ENCODE assay signal across 16 cellular contexts in the genomic region with DNA sequence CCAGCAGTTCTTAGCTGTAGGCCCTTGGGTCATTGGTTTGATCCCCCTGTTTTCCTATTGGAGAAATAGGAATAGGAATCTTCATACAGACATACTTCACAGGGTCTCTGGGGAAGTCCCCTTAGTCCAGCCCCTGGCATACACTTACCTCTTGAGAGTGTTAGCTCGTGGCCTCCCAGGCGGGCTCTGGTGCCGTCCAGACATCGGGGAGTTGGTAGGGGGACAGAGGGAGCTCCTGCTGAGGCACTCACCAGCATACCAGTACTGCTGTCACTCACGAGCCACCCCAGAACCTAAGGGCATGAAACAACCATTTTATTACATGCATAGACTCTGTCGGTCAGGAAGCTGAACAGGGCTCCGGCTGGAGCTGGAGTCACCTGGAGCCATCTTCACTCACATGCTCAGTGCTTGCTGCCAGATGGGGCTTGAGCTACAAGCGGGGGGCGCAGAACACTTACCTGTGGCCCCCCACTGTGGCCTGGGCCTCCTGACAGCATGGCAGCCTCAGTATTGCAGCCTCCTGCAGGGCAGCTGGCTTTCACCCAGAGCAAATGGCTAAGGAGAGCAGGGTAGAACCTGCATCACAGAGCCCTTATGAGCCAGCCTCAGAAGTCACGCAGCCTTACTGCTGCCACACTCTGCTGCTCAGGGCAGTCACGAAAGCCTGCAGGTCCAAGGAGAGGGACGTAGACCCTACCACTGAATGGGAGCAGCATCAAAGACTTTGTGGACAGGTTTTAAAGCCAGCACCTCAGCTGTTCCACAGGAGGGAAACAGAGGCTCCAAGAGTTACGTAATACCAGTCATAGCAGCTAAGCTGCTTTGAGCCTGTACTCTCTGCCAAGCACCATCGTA. TPM values are rescaled to one million over a fixed set of nuclear protein-coding genes. Genes with fewer than 3 reads are reported as not detected.
DNase-seq lines count a peak whose midpoint lies in the region; ATAC-seq and TF ChIP-seq lines count a peak whose summit lies in the region.
"Had no signal": no experiment of that assay in that cellular context is flagged by ENCODE, and none has a peak within 500 bp of the region (broad histone marks: within the 10 kb centered on the region; RNA-seq: fewer than 3 reads in every experiment).

No MANE protein-coding gene starts in this region.

- POLR2A ChIA-PET in HEK293 (lab: Yijun Ruan, JAX) = interaction anchor here (0.6 kb wide), 1 partner anchor 243 kb away, joined by 4 read pairs; no protein-coding TSS in a partner anchor

- H3K36me3 ChIP-seq in HEK293 (ENCODE audit: control insufficient read depth in 2 of 2, insufficient read depth in 1 of 2, low read length in 2 of 2) (no peaks in the 10 kb centered on the region), Peyer's patch (no peaks in the 10 kb centered on the region), esophagus (ENCODE audit: control insufficient read depth in 2 of 2, insufficient read depth in 2 of 2, low read length in 1 of 2) (peaks cover 0 to 2% of the 10 kb centered on the region in 2 donors), GM23248 (ENCODE audit: low read depth) (no peaks in the 10 kb centered on the region)
- H3K36me3 ChIP-seq: BLaER1, suprapubic skin had no signal

- no peak overlapping the region for H3K4me2 ChIP-seq in GM23248 (ENCODE audit: unreplicated experiment)
- H3K4me2 ChIP-seq: BLaER1 had no signal

- H3K79me2 ChIP-seq in GM23248 (ENCODE audit: insufficient read depth) = no peaks in the 10 kb centered on the region

- no peaks in the 10 kb centered on the region for H3K9me3 ChIP-seq in HEK293 (ENCODE audit: control insufficient read depth, insufficient read depth, low read depth, low read length)
- H3K9me3 ChIP-seq in Peyer's patch = no peaks in the 10 kb centered on the region
- H3K9me3 ChIP-seq in esophagus (ENCODE audit: control insufficient read depth in 2 of 2, insufficient read depth in 1 of 2, low read depth in 1 of 2, low read length in 1 of 2) = no peaks in the 10 kb centered on the region
- H3K9me3 ChIP-seq in GM23248 (ENCODE audit: low read depth) = no peaks in the 10 kb centered on the region
- H3K9me3 ChIP-seq: suprapubic skin had no signal

- intact Hi-C loops in posterior vena cava (cut with DNase I) = no loop called here

- H3K9ac ChIP-seq in GM23248 = no peak overlapping the region
- H3K9ac ChIP-seq: BLaER1 had no signal

- TF ChIP-seq POLR2A in Peyer's patch (IDR thresholded peaks at IDR 0.05) = no peak

- H3K4me3 ChIP-seq in HEK293 (ENCODE audit: low read depth, low read length) (no peak overlapping the region), Peyer's patch (no peak overlapping the region), esophagus (ENCODE audit: low read depth in 1 of 2, low read length in 2 of 2) (no peak overlapping the region), GM23248 (no peak overlapping the region)
- H3K4me3 ChIP-seq: BLaER1, suprapubic skin had no signal

- no peak overlapping the region for H2AFZ ChIP-seq in GM23248

- in situ Hi-C loops in GM23248 (cut with MboI) = no loop called here

- no peak for TF ChIP-seq CTCF in HEK293 (tag by site-specific recombination; IDR thresholded peaks at IDR 0.05)
- TF ChIP-seq CTCF in Peyer's patch (IDR thresholded peaks at IDR 0.05) = no peak

- no peak overlapping the region for H3K27ac ChIP-seq in HEK293 (ENCODE audit: extremely low read depth, low read depth, low read length)
- H3K27ac ChIP-seq in Peyer's patch = no peak overlapping the region
- H3K27ac ChIP-seq in esophagus (ENCODE audit: low read depth in 2 of 2, low read length in 1 of 2) = peak overlapping the region; percentile 41 to 77
- no peak overlapping the region for H3K27ac ChIP-seq in GM23248
- H3K27ac ChIP-seq: BLaER1, suprapubic skin had no signal

- no peaks in the 10 kb centered on the region for H3K27me3 ChIP-seq in Peyer's patch
- H3K27me3 ChIP-seq in esophagus (ENCODE audit: control insufficient read depth in 1 of 2, insufficient read depth in 2 of 2, low read length in 2 of 2) = no peaks in the 10 kb centered on the region
- H3K27me3 ChIP-seq in GM23248 (replicated peaks; ENCODE audit: insufficient read depth) = no peaks in the 10 kb centered on the region
- H3K27me3 ChIP-seq: BLaER1, suprapubic skin had no signal

- H3K4me1 ChIP-seq in HEK293 (ENCODE audit: control insufficient read depth, insufficient read depth, low read length) = no peaks in the 10 kb centered on the region
- peaks cover 0 to 10% (median 0%) of the 10 kb centered on the region in 4 donors for H3K4me1 ChIP-seq in Peyer's patch
- H3K4me1 ChIP-seq in esophagus (ENCODE audit: control insufficient read depth in 2 of 2, insufficient read depth in 2 of 2, low read length in 1 of 2) = peaks cover 5 to 19% of the 10 kb centered on the region in 2 donors
- peaks cover 16% of the 10 kb centered on the region for H3K4me1 ChIP-seq in GM23248 (ENCODE audit: insufficient read depth)

- no peaks in the 10 kb centered on the region for H4K20me1 ChIP-seq in GM23248 (ENCODE audit: insufficient read depth)
- H4K20me1 ChIP-seq: BLaER1 had no signal

- 90 to 91% methylated on average over 14 of the region's 14 CpGs for WGBS in esophagus, 2 donors
- 94 to 95% methylated on average over 14 of the region's 14 CpGs for WGBS in GM23248 (ENCODE audit: low coverage in 1 of 2, low lambda C conversion rate in 2 of 2, missing lambda C conversion rate in 2 of 2), 2 experiments

- peak in 2 of 3 donors; percentile 41 to 42 for DNase-seq in Peyer's patch
- DNase-seq in posterior vena cava (ENCODE audit: low spot score) = peak; percentile 78
- no peak for DNase-seq in NOMO-1 treated with DMSO at 0.1 percent for 48 hours (lab: John Stamatoyannopoulos, UW; ENCODE audit: unreplicated experiment)
- no peak for DNase-seq in GM23248
- DNase-seq: activated naive CD4-positive, alpha-beta T cell; effector memory CD8-positive, alpha-beta T cell; natural killer cell; NCI-H2029 treated with DMSO at 0.1 percent for 48 hours; NCI-H748 treated with DMSO at 0.1 percent for 48 hours; stimulated activated CD4-positive, alpha-beta T cell treated with anti-CD3 and anti-CD28 coated beads, Interleukin-2, amount 100 ng/mL, for 24 hours had no signal

- CTCF ChIA-PET in HEK293 (lab: Yijun Ruan, JAX) = no interaction called here

- peaks cover 8% of the 10 kb centered on the region for H3F3A ChIP-seq in GM23248 (ENCODE audit: insufficient read depth)

- H3K9me2 ChIP-seq in GM23248 (ENCODE audit: insufficient read depth) = no peaks in the 10 kb centered on the region

- no peak for ATAC-seq in HG03442 (IDR thresholded peaks at IDR 0.05; ENCODE audit: unreplicated experiment)
- no peak for ATAC-seq in GM21360 (IDR thresholded peaks at IDR 0.05; ENCODE audit: unreplicated experiment)
- ATAC-seq: effector memory CD8-positive, alpha-beta T cell; natural killer cell had no signal

TF ChIP-seq in HEK293, 187 proteins besides CTCF, POLR2A, EP300 and RAD21:
- TF ChIP-seq, protein P1, sequence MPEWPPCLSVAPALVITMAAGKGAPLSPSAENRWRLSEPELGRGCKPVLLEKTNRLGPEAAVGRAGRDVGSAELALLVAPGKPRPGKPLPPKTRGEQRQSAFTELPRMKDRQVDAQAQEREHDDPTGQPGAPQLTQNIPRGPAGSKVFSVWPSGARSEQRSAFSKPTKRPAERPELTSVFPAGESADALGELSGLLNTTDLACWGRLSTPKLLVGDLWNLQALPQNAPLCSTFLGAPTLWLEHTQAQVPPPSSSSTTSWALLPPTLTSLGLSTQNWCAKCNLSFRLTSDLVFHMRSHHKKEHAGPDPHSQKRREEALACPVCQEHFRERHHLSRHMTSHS (tag by site-specific recombination; IDR thresholded peaks at IDR 0.05) = no peak
- TF ChIP-seq GLIS1 (tag by site-specific recombination; IDR thresholded peaks at IDR 0.05) (peak; percentile 36), ZIC2 (tag by site-specific recombination; IDR thresholded peaks at IDR 0.05) (peak; percentile 61)

RNA-seq across cellular contexts. Expression of gene ANGPTL2, which starts 58.3 kb away (rescaled TPM):
- total RNA-seq in Peyer's patch (10 to 100 TPM in 3 of 4 donors, 1 to 10 TPM in 1; 2.8 to 14.0 (median 11.3) TPM), posterior vena cava (10 to 100 TPM; 45.7 to 55.9 TPM)
- polyA plus RNA-seq in esophagus (1 to 10 TPM; 1.9 to 5.8 TPM), GM23248 (2016; fragmentation: Nextera tagmentation; extraction: Ambion mirVana) (8.8 and 9.5 TPM in 2 replicates)
- 9.0 and 12.3 TPM in 2 replicates for total RNA-seq in GM23248 (2014; rRNA removed; shearing (Covaris generic))
- total RNA-seq: natural killer cell had no signal

Comparison
In these comparisons a context has a peak if more than half of its experiments do, and no peak if none do; other contexts are left out.
1. H3K27ac ChIP-seq: peak in esophagus (2 of 2); none in HEK293 (single experiment), Peyer's patch (0 of 4) and GM23248 (single experiment).
2. DNase-seq: peak in Peyer's patch (2 of 3) and posterior vena cava (single experiment); none in NOMO-1 treated with DMSO at 0.1 percent for 48 hours (single experiment) and GM23248 (single experiment).